Comparison of ENCODE assay signal across 20 cellular contexts in the genomic region with DNA sequence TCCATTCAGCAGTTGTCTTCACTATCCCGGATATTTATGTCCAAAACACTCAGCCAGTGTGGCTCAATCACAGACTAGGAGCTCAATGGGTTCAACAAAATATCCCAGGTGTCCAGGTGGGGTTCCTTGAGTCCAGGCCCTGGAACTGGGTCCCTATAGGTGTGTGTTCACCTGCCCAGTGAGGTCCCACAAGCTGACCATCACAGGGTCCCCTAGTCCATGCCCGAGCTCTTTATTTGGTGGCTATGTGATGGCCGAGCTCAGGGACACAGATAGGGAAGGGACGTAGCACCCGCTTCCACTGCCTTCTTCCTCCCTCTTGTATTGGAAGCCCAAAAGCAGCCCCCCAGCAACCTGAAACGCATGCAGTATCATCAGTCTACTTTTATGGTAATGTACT.
"Had no signal": no experiment of that assay in that cellular context is flagged by ENCODE, and none has a peak within 500 bp of the region (broad histone marks: within the 10 kb centered on the region; RNA-seq: fewer than 3 reads in every experiment).

No MANE protein-coding gene starts in this region.

- ATAC-seq: effector memory CD8-positive, alpha-beta T cell; lower lobe of right lung; natural killer cell; right cardiac atrium; stimulated activated memory B cell treated with anti-CD40 and anti-IgM and Interleukin-4, amounts not matched to agents 10 μg/mL and 1 μg/mL and 100 μg/mL, for 72 hours; stimulated activated naive CD8-positive, alpha-beta T cell treated with anti-CD3 and anti-CD28 coated beads, Interleukin-15, Interleukin-2, amounts not matched to agents 100 U/mL and 50 U/mL, for 24 hours had no signal

- H3K4me1 Mint-ChIP-seq: memory B cell; stimulated activated memory B cell treated with anti-CD40 and anti-IgM and Interleukin-4, amounts not matched to agents 10 μg/mL and 1 μg/mL and 100 μg/mL, for 72 hours had no signal

- DNase-seq: cortex of kidney; effector memory CD8-positive, alpha-beta T cell; left cardiac atrium; left ventricle myocardium inferior; lower lobe of right lung; natural killer cell; occipital lobe; sigmoid colon; spleen; stimulated activated CD4-positive, alpha-beta T cell treated with anti-CD3 and anti-CD28 coated beads, Interleukin-4, amount 100 ng/mL, for 4 hours; stimulated activated naive CD8-positive, alpha-beta T cell treated with anti-CD3 and anti-CD28 coated beads, Interleukin-15, Interleukin-2, amounts not matched to agents 100 U/mL and 50 U/mL, for 24 hours; upper lobe of left lung had no signal

- H3K36me3 Mint-ChIP-seq: memory B cell; natural killer cell; stimulated activated memory B cell treated with anti-CD40 and anti-IgM and Interleukin-4, amounts not matched to agents 10 μg/mL and 1 μg/mL and 100 μg/mL, for 72 hours had no signal

- H3K9me3 Mint-ChIP-seq: effector memory CD8-positive, alpha-beta T cell; memory B cell; natural killer cell; stimulated activated memory B cell treated with anti-CD40 and anti-IgM and Interleukin-4, amounts not matched to agents 10 μg/mL and 1 μg/mL and 100 μg/mL, for 72 hours had no signal

- H3K4me3 ChIP-seq: left ventricle myocardium inferior, lower lobe of right lung, prostate gland, sigmoid colon, skin epidermis, spleen, thoracic aorta, tibial nerve, upper lobe of left lung had no signal

- H3K27me3 ChIP-seq: sigmoid colon, spleen, tibial nerve, upper lobe of left lung had no signal

- H3K9me3 ChIP-seq: left ventricle myocardium inferior, lower lobe of right lung, prostate gland, sigmoid colon, spleen, thoracic aorta, upper lobe of left lung had no signal

- H3K27ac ChIP-seq: left ventricle myocardium inferior, lower lobe of right lung, parathyroid adenoma, prostate gland, sigmoid colon, skin epidermis, spleen, thoracic aorta, tibial nerve had no signal

- H3K4me1 ChIP-seq: parathyroid adenoma, prostate gland had no signal

- H3K27ac Mint-ChIP-seq: memory B cell; natural killer cell; stimulated activated memory B cell treated with anti-CD40 and anti-IgM and Interleukin-4, amounts not matched to agents 10 μg/mL and 1 μg/mL and 100 μg/mL, for 72 hours had no signal

- H3K36me3 ChIP-seq: left ventricle myocardium inferior, lower lobe of right lung, prostate gland, sigmoid colon, thoracic aorta, upper lobe of left lung had no signal

- H3K4me3 Mint-ChIP-seq: effector memory CD8-positive, alpha-beta T cell; memory B cell; natural killer cell; stimulated activated memory B cell treated with anti-CD40 and anti-IgM and Interleukin-4, amounts not matched to agents 10 μg/mL and 1 μg/mL and 100 μg/mL, for 72 hours had no signal
